In the genomic region with DNA sequence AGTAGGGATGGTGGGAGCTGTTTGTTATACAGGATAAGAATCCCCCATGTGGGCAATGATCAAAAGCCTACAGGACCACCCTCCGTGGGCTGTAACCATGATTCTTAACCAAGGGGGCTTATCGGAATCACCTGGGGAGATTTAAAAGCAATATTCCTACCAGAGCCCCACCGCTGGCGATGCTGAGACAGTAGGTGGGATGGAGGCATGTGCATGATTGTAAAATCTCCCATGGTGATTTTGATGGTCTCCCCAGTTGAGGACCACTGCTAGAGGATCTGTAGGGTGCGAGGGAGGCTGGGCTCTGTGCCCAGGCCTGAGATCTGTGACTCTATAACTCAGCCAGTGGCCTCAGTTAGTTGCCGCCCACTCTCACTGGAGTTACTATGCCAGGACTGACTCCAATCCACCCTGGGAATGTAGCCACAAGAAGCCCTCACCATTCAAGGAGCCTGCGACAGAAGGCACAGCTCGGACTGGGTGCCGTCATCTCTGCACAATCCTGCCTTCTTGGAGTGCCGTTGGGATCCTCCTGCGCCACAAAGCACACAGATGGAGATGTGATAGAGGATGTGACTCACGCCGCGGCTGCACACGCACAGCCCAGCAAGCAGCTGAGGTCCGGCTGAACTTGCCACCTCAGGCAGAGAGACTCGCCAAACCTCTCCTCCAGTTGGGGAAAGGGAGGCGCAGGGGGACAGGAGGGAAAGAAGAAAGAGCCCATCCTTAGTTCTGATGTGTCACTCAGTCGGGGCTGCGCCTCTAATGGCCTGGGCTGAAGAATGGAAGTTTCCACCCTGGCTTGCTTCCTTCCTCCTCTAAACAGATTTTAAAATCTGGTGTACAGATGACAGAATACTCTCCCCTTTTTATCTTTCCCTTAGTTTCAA, we compare ENCODE assay signal across 8 cellular contexts. TPM values are rescaled to one million over a fixed set of nuclear protein-coding genes. Genes with fewer than 3 reads are reported as not detected.
DNase-seq lines count a peak whose midpoint lies in the region; ATAC-seq and TF ChIP-seq lines count a peak whose summit lies in the region.

No MANE protein-coding gene starts in this region.

- no peak overlapping the region for H3K27ac Mint-ChIP-seq in T-cell

- CTCF ChIA-PET in T-cell (lab: Charles Lee), result interaction anchor here (0.6 to 3.8 kb wide), 5 partner anchors 62 to 75 kb away, joined by 3 to 23 read pairs (median 5); no protein-coding TSS in a partner anchor

- H3K27me3 Mint-ChIP-seq in T-cell, result peaks cover 1 to 3% of the 10 kb centered on the region in 2 donors

- no peak for TF ChIP-seq CTCF in AG09319 (IDR thresholded peaks at IDR 0.05; ENCODE audit: low read depth, low read length)

- no peak for ATAC-seq in T-cell (replicated peaks in 1 of 4)

- no peaks in the 10 kb centered on the region for H3K9me3 Mint-ChIP-seq in T-cell

- H3K4me3 Mint-ChIP-seq in T-cell, result no peak overlapping the region

- H3K4me1 Mint-ChIP-seq in T-cell, result peaks cover 0 to 11% (median 2%) of the 10 kb centered on the region in 3 donors

- no peaks in the 10 kb centered on the region for H3K36me3 Mint-ChIP-seq in T-cell

- POLR2A ChIA-PET in T-cell (lab: Charles Lee), result no interaction called here

- peak; percentile 76 for DNase-seq in AG09319 (ENCODE audit: extremely low read depth, low read depth)
- DNase-seq in NCI-H446 (lab: John Stamatoyannopoulos, UW), result peak; percentile 20 to 82
- peak; percentile 97 for DNase-seq in dermis blood vessel endothelial cell
- DNase-seq in mucosa of gallbladder (ENCODE audit: low spot score), result peak; percentile 41
- no peak for DNase-seq in NCI-H2029 treated with DMSO at 0.1 percent for 48 hours (lab: John Stamatoyannopoulos, UW)
- DNase-seq in T-cell, result no peak
- DNase-seq in NCI-H526 (lab: John Stamatoyannopoulos, UW), result no peak
- no peak for DNase-seq in NCI-H345 treated with DMSO at 0.1 percent for 48 hours (lab: John Stamatoyannopoulos, UW; ENCODE audit: unreplicated experiment)

RNA-seq across cellular contexts. Expression of a gene that starts 26.5 kb away (rescaled TPM):
- total RNA-seq in dermis blood vessel endothelial cell, result 0.34 TPM in 1 of 2 replicates, not detected in the other
- total RNA-seq in mucosa of gallbladder, result 0.37 TPM
- not detected for total RNA-seq in T-cell

RNA-seq across cellular contexts. Expression of a gene that starts 46.4 kb away (rescaled TPM):
- 12.1 and 28.7 TPM in 2 replicates for total RNA-seq in dermis blood vessel endothelial cell
- 4.6 TPM for total RNA-seq in mucosa of gallbladder
- total RNA-seq in T-cell, result 1 to 10 TPM; 1.6 to 2.4 (median 2.0) TPM

Comparison
In these comparisons a context has a peak if more than half of its experiments do, and no peak if none do; other contexts are left out.
1. DNase-seq: peak in AG09319 (single experiment), NCI-H446 (2 of 2), dermis blood vessel endothelial cell (single experiment) and mucosa of gallbladder (single experiment); none in NCI-H2029 treated with DMSO at 0.1 percent for 48 hours (single experiment), T-cell (0 of 34), NCI-H526 (0 of 2) and NCI-H345 treated with DMSO at 0.1 percent for 48 hours (single experiment).